In the genomic region with DNA sequence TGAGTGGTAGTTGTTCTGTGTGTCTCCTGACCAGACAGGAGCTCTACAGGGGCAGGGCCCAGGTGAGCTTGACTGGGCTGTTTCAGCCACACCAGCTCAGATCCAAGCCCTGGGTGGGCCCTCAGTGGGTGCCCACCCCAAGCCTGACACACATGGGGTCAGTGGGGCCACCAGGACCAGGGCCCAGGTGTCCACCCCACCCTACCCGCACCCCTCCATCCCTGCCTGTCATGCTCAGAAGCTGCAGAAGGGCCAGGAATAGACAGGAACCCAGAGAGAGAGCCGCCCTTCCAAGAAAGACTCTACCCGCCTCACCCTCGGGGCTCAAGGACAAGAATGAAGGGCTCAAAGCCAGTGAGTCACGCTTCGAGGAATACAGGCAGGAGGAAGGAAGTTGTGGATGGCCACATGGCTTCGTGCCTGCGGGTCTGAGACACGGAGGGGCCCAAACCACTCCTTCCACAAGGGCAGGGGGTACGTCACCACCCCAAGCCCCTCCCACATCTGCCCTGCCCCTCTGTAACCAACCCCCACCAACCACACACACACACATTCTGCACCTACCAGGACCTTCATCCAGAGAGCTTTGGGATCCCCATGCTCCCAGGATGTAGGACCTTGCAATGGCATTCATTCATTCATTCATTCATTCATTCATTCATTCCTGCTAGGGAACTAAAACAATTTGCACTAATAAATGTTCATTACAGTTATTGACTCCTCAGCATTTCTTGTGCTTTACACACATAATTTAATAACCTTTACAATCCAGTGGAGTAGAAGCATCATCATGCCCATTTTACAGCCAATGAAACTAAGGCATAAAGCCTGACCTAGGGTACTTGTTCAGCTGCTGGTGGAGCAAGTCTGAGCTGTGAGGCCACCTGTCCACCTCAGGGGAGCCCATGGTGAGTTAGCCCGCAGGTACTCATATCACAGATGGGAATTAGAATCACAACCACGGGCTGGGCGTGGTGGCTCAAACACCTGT, we compare ENCODE assay signal across 8 cellular contexts. TPM values are rescaled to one million over a fixed set of nuclear protein-coding genes. Genes with fewer than 3 reads are reported as not detected.
DNase-seq lines count a peak whose midpoint lies in the region; ATAC-seq, FAIRE-seq and TF ChIP-seq lines count a peak whose summit lies in the region.

No MANE protein-coding gene starts in this region.

- peaks cover 10% of the 10 kb centered on the region for H3K36me3 ChIP-seq in SJCRH30
- no peaks in the 10 kb centered on the region for H3K36me3 ChIP-seq in left ventricle myocardium inferior

- TF ChIP-seq POLR2A in GM12892 (IDR thresholded peaks at IDR 0.05; ENCODE audit: low read depth, low read length): no peak

- ATAC-seq in activated naive CD4-positive, alpha-beta T cell treated with anti-CD3 and anti-CD28 coated beads, Interleukin-2, amount 50 U/mL, for 72 hours: peak; percentile 81 to 84
- ATAC-seq in HG02678 (IDR thresholded peaks at IDR 0.05; ENCODE audit: unreplicated experiment): no peak

- H3K27ac Mint-ChIP-seq in activated naive CD4-positive, alpha-beta T cell treated with anti-CD3 and anti-CD28 coated beads, Interleukin-2, amount 50 U/mL, for 72 hours: peak overlapping the region; percentile 60 to 80

- H3K27me3 ChIP-seq in SJCRH30: no peaks in the 10 kb centered on the region
- H3K27me3 ChIP-seq in left ventricle myocardium inferior (ENCODE audit: low read depth): no peaks in the 10 kb centered on the region

- intact Hi-C loops in left ventricle myocardium inferior (cut with micrococcal nuclease): no loop called here

- H3K9me3 ChIP-seq in SJCRH30 (replicated peaks) (no peaks in the 10 kb centered on the region), left ventricle myocardium inferior (replicated peaks) (no peaks in the 10 kb centered on the region)

- DNase-seq in ELR (ENCODE audit: low read depth) (peak; percentile 99), SJCRH30 (peak; percentile 69 to 78), left ventricle myocardium inferior (peak; percentile 58), ecto neural progenitor cell (ENCODE audit: low spot score) (no peak), GM12892 (ENCODE audit: insufficient read length) (no peak)
- DNase-seq in activated naive CD4-positive, alpha-beta T cell treated with anti-CD3 and anti-CD28 coated beads, Interleukin-2, amount 50 U/mL, for 72 hours (ENCODE audit: low spot score in 2 of 2): peak in 1 of 2 donors; percentile 64

- H3K4me3 ChIP-seq in SJCRH30 (no peak overlapping the region), left ventricle myocardium inferior (no peak overlapping the region), skin epidermis (no peak overlapping the region)

- peak overlapping the region; percentile 86 for H3K27ac ChIP-seq in SJCRH30
- H3K27ac ChIP-seq in left ventricle myocardium inferior (replicated peaks): peak overlapping the region; percentile 54
- peak overlapping the region; percentile 24 to 95 (median 83) for H3K27ac ChIP-seq in skin epidermis

- H3K4me1 ChIP-seq in SJCRH30: peaks cover 52% of the 10 kb centered on the region
- H3K4me1 ChIP-seq in left ventricle myocardium inferior: peaks cover 84% of the 10 kb centered on the region

- H3K36me3 Mint-ChIP-seq in activated naive CD4-positive, alpha-beta T cell treated with anti-CD3 and anti-CD28 coated beads, Interleukin-2, amount 50 U/mL, for 72 hours: no peaks in the 10 kb centered on the region

- no peak for FAIRE-seq in GM12892 (lab: Jason Lieb, UNC)

- no peaks in the 10 kb centered on the region for H3K9me3 Mint-ChIP-seq in activated naive CD4-positive, alpha-beta T cell treated with anti-CD3 and anti-CD28 coated beads, Interleukin-2, amount 50 U/mL, for 72 hours

- no peak for TF ChIP-seq CTCF in left ventricle myocardium inferior (IDR thresholded peaks at IDR 0.05; ENCODE audit: borderline replicate concordance)

RNA-seq across cellular contexts. Expression of a gene that starts 56.0 kb away (rescaled TPM):
- total RNA-seq in SJCRH30 (2014; rRNA removed; shearing (Covaris generic)): 3.6 and 5.2 TPM in 2 replicates
- 10 to 100 TPM; 11.4 to 28.0 TPM for total RNA-seq in activated naive CD4-positive, alpha-beta T cell treated with anti-CD3 and anti-CD28 coated beads, Interleukin-2, amount 50 U/mL, for 72 hours
- total RNA-seq in left ventricle myocardium inferior: 36.9 TPM
- 1.8 TPM for polyA plus RNA-seq in GM12892 (2012; ENCODE audit: missing spikeins)

Comparison
In these comparisons a context has a peak if more than half of its experiments do, and no peak if none do; other contexts are left out.
1. DNase-seq: peak in ELR (single experiment), SJCRH30 (2 of 2) and left ventricle myocardium inferior (single experiment); none in ecto neural progenitor cell (single experiment) and GM12892 (single experiment).
2. Peak in every context shown above with its lines, with median percentiles within 50 percentile points of each other: H3K27ac ChIP-seq.